Comparison of ENCODE assay signal across 8 cellular contexts in the genomic region with DNA sequence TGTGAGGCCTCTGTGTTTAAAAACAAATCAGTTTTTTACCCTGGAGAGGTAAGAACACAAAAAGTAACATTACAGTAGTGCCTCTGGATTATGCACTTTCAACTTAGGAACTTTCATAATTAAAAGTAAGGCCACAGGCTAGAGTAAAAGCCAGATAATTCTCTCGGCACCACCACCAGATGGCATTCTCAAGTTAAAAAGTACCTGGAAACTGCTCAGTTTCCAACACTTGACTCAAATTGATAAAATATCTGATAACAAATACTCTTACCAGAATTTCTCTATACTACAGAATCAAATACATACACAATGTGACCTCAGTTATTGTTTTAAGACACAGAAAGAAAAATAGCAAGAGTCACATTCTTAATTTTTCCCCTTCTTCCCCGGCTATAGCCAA. TPM values are rescaled to one million over a fixed set of nuclear protein-coding genes. Genes with fewer than 3 reads are reported as not detected.
DNase-seq lines count a peak whose midpoint lies in the region; ATAC-seq, FAIRE-seq and TF ChIP-seq lines count a peak whose summit lies in the region.

No MANE protein-coding gene starts in this region.

- no peaks in the 10 kb centered on the region for H3K9me3 Mint-ChIP-seq in activated T-helper 17 cell treated with anti-CD3 and anti-CD28 coated beads, Interleukin-2, amount 50 U/mL, for 72 hours

- FAIRE-seq in G401.6 (lab: Jason Lieb, UNC): peak; percentile 55

- no peak overlapping the region for H3K4me3 Mint-ChIP-seq in activated T-helper 17 cell treated with anti-CD3 and anti-CD28 coated beads, Interleukin-2, amount 50 U/mL, for 72 hours

- no peaks in the 10 kb centered on the region for H3K27me3 ChIP-seq in AG04450 (ENCODE audit: control insufficient read depth, insufficient read depth, low read length)
- no peaks in the 10 kb centered on the region for H3K27me3 ChIP-seq in thyroid gland

- peak; percentile 53 for TF ChIP-seq CTCF in AG04450 (IDR thresholded peaks at IDR 0.05; ENCODE audit: low read depth, low read length)
- TF ChIP-seq CTCF in LNCaP clone FGC (IDR thresholded peaks at IDR 0.05; ENCODE audit: control insufficient read depth, extremely low read depth, insufficient read depth): peak; percentile 62
- peak in 3 of 6 experiments; percentile 46 to 54 (median 48) for TF ChIP-seq CTCF in thyroid gland (IDR thresholded peaks at IDR 0.05)

- CTCF ChIA-PET in AG04450 (lab: Charles Lee): interaction anchor here (0.6 to 4.3 kb wide), 18 partner anchors 8 to 344 kb away, joined by 3 to 63 read pairs (median 4); partner anchors contain the start of gene GRAMD1C

- H3K4me3 ChIP-seq in AG04450 (ENCODE audit: low read depth, low read length) (no peak overlapping the region), LNCaP clone FGC (ENCODE audit: low read depth, low read length) (no peak overlapping the region), thyroid gland (replicated peaks in 1 of 3) (no peak overlapping the region)

- intact Hi-C loops in thyroid gland (cut with DNase I): loop anchor here (10.0 kb wide), 1 partner anchor 130 kb away; no protein-coding TSS in a partner anchor

- no peak for TF ChIP-seq POLR2A in thyroid gland (IDR thresholded peaks at IDR 0.05)

- peaks cover 7 to 12% of the 10 kb centered on the region in 2 donors for H3K36me3 ChIP-seq in thyroid gland

- no peaks in the 10 kb centered on the region for H3K27me3 Mint-ChIP-seq in activated T-helper 17 cell treated with anti-CD3 and anti-CD28 coated beads, Interleukin-2, amount 50 U/mL, for 72 hours

- H3K27ac Mint-ChIP-seq in activated T-helper 17 cell treated with anti-CD3 and anti-CD28 coated beads, Interleukin-2, amount 50 U/mL, for 72 hours: no peak overlapping the region

- DNase-seq in AG04450 (ENCODE audit: low read depth, low spot score): no peak
- no peak for DNase-seq in LNCaP clone FGC (ENCODE audit: low read depth)
- peak; percentile 38 for DNase-seq in inferior parietal cortex (ENCODE audit: extremely low spot score)
- DNase-seq in thyroid gland: peak; percentile 35 to 48
- DNase-seq in T1000 (lab: John Stamatoyannopoulos, UW): no peak

- peaks cover 6% of the 10 kb centered on the region for H3K4me1 Mint-ChIP-seq in activated T-helper 17 cell treated with anti-CD3 and anti-CD28 coated beads, Interleukin-2, amount 50 U/mL, for 72 hours

- ATAC-seq in activated T-helper 17 cell treated with anti-CD3 and anti-CD28 coated beads, Interleukin-2, amount 50 U/mL, for 72 hours (replicated peaks): peak; percentile 42
- no peak for ATAC-seq in HG03025 (IDR thresholded peaks at IDR 0.05; ENCODE audit: low FRiP score, unreplicated experiment)

- H3K36me3 Mint-ChIP-seq in activated T-helper 17 cell treated with anti-CD3 and anti-CD28 coated beads, Interleukin-2, amount 50 U/mL, for 72 hours (ENCODE audit: low read depth): peaks cover 75% of the 10 kb centered on the region

- POLR2A ChIA-PET in AG04450 (lab: Yijun Ruan, JAX): no interaction called here

- no peaks in the 10 kb centered on the region for H3K4me1 ChIP-seq in thyroid gland

- H3K27ac ChIP-seq in AG04450 (ENCODE audit: low read depth, low read length): no peak overlapping the region
- no peak overlapping the region for H3K27ac ChIP-seq in thyroid gland

- H3K9me3 ChIP-seq in AG04450 (ENCODE audit: control insufficient read depth, insufficient read depth, low read length) (no peaks in the 10 kb centered on the region), thyroid gland (no peaks in the 10 kb centered on the region)

- 73 to 75% methylated on average over 2 of the region's 2 CpGs for WGBS in thyroid gland, 2 donors

RNA-seq across cellular contexts. Expression of gene SPICE1, which starts 19.9 kb away (rescaled TPM):
- 5.2 and 8.1 TPM in 2 replicates for polyA plus RNA-seq in AG04450 (2011; rRNA removed)
- polyA minus RNA-seq in AG04450 (2011; rRNA and poly(A)+ RNA removed): 3.4 and 7.9 TPM in 2 replicates
- total RNA-seq in activated T-helper 17 cell treated with anti-CD3 and anti-CD28 coated beads, Interleukin-2, amount 50 U/mL, for 72 hours: 10 to 100 TPM; 24.7 to 56.8 TPM
- 10 to 100 TPM; 25.0 to 61.9 (median 30.5) TPM for total RNA-seq in thyroid gland

RNA-seq across cellular contexts. Expression of gene SIDT1, which starts 37.3 kb away (rescaled TPM):
- polyA plus RNA-seq in AG04450 (2011; rRNA removed): not detected in 2 replicates
- not detected in 2 replicates for polyA minus RNA-seq in AG04450 (2011; rRNA and poly(A)+ RNA removed)
- total RNA-seq in activated T-helper 17 cell treated with anti-CD3 and anti-CD28 coated beads, Interleukin-2, amount 50 U/mL, for 72 hours: 10 to 100 TPM; 17.0 to 20.8 TPM
- 1 to 10 TPM in 3 of 4 donors, under 1 TPM in 1; 0.98 to 3.1 (median 2.6) TPM for total RNA-seq in thyroid gland

RNA-seq across cellular contexts. Expression of gene CFAP44, which starts 53.7 kb away (rescaled TPM):
- 1.2 and 1.3 TPM in 2 replicates for polyA plus RNA-seq in AG04450 (2011; rRNA removed)
- polyA minus RNA-seq in AG04450 (2011; rRNA and poly(A)+ RNA removed): 1.6 and 5.7 TPM in 2 replicates
- 10 to 100 TPM in 1 of 2 donors, 1 to 10 TPM in 1; 8.3 to 11.6 TPM for total RNA-seq in activated T-helper 17 cell treated with anti-CD3 and anti-CD28 coated beads, Interleukin-2, amount 50 U/mL, for 72 hours
- 10 to 100 TPM in 2 of 4 donors, 1 to 10 TPM in 2; 7.9 to 15.6 (median 10.3) TPM for total RNA-seq in thyroid gland

Comparison
In these comparisons a context has a peak if more than half of its experiments do, and no peak if none do; other contexts are left out.
1. DNase-seq: peak in inferior parietal cortex (single experiment) and thyroid gland (2 of 2); none in AG04450 (single experiment), LNCaP clone FGC (single experiment) and T1000 (single experiment).
2. RNA of gene SIDT1, which starts 37.3 kb away (total RNA-seq): 17.0 to 20.8 TPM in activated T-helper 17 cell treated with anti-CD3 and anti-CD28 coated beads, Interleukin-2, amount 50 U/mL, for 72 hours; 0.98 to 3.1 TPM in thyroid gland; every median in the first group is over 4 times any median in the second.